Comparison of ENCODE assay signal across 8 cellular contexts in the genomic region with DNA sequence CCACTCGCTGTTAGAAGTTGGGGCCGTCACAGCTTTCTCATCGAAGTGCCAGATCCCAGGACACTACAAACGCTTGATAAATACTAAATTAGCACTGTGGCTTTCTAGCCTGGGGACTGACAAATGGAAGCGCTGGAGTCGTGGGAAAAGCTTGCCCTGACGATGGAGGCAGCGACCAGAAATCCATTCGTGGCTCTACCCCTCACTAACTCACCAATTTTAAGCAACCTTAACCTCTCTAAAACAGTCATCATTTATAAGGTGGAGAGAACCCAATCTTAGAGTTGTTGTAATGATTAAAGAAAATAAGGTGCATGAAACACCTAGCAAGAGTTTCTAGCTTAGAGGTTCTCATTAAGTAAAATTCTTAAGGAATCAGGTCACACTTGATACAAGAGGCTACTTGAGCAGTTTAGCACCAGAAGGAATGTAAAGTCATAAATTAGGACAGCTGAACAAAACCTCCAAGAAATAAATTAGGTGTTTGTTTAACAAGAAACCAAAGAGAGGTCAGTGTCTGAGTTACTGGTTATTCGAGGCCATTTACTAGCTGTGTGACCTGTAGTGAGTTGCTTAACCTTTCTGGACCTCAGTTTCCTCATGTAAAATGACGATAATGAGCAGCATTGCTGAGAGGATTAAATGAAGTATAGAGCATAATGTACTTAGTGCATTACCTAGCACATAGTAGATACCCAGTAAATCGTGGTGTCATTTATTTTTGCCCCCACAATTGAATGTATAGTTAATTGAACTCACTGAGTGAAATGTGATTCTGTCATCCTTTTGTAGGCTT. TPM values are rescaled to one million over a fixed set of nuclear protein-coding genes. Genes with fewer than 3 reads are reported as not detected.
DNase-seq lines count a peak whose midpoint lies in the region; ATAC-seq, FAIRE-seq and TF ChIP-seq lines count a peak whose summit lies in the region.

No MANE protein-coding gene starts in this region.

- no peaks in the 10 kb centered on the region for H3K27me3 Mint-ChIP-seq in CD4-positive, alpha-beta T cell

- peak overlapping the region; percentile 90 for H3K4me3 Mint-ChIP-seq in CD4-positive, alpha-beta T cell

- H3K9me3 Mint-ChIP-seq in CD4-positive, alpha-beta T cell, result no peaks in the 10 kb centered on the region

- intact Hi-C loops in CD4-positive, alpha-beta T cell (cut with DNase I, micrococcal nuclease), result loop anchor here (1.0 to 10.0 kb wide), 11 partner anchors 25 to 510 kb away; a partner anchor contains a TSS
- intact Hi-C loops in OCI-LY7 (cut with micrococcal nuclease; ENCODE audit: unreplicated experiment), result loop anchor here (1.0 to 2.0 kb wide), 4 partner anchors 25 to 128 kb away; a partner anchor contains a TSS

- H3K79me1 ChIP-seq in H1 (ENCODE audit: low read depth, low read length), result no peaks in the 10 kb centered on the region; the same call in 1 of the 2 replicates
- no peaks in the 10 kb centered on the region for H3K79me1 ChIP-seq in neuronal stem cell (ENCODE audit: low read depth, low read length)

- H4K8ac ChIP-seq in H1 (ENCODE audit: extremely low read depth, insufficient read depth, low read length) (peak overlapping the region; percentile 87; the same call in 1 of the 2 replicates), neuronal stem cell (ENCODE audit: low read depth, low read length) (no peak overlapping the region)

- peak overlapping the region; percentile 91 for H3K27ac Mint-ChIP-seq in CD4-positive, alpha-beta T cell

- no peak for TF ChIP-seq CTCF in CD4-positive, alpha-beta T cell (IDR thresholded peaks at IDR 0.05)
- TF ChIP-seq CTCF in OCI-LY7 (conservative IDR thresholded peaks at IDR 0.05; ENCODE audit: low read length) (no peak), H1 (IDR thresholded peaks at IDR 0.05; ENCODE audit: control extremely low read depth in 1 of 3, insufficient read depth in 1 of 3, low read depth in 1 of 3, low read length in 3 of 3) (no peak), GM20000 (IDR thresholded peaks at IDR 0.05; ENCODE audit: extremely low read depth, missing control alignments) (no peak)

- no peak for TF ChIP-seq POLR2A in H1 (IDR thresholded peaks at IDR 0.05; ENCODE audit: control extremely low read depth in 1 of 2, low read depth in 2 of 2, low read length in 2 of 2)
- no peak for TF ChIP-seq POLR2A in GM12892 (IDR thresholded peaks at IDR 0.05; ENCODE audit: low read depth, low read length)

- no peak for TF ChIP-seq RAD21 in H1 (IDR thresholded peaks at IDR 0.05 in 1 of 2, conservative IDR thresholded peaks at IDR 0.05 in 1 of 2; ENCODE audit: low read depth in 2 of 2, low read length in 2 of 2)

- H2BK120ac ChIP-seq in H1 (replicated peaks; ENCODE audit: low read depth, low read length) (peak overlapping the region; percentile 31), neuronal stem cell (ENCODE audit: low read depth, low read length) (no peak overlapping the region)

- H2AFZ ChIP-seq in OCI-LY7 (ENCODE audit: low read length), result peak overlapping the region; percentile 68
- H2AFZ ChIP-seq in H1 (ENCODE audit: low read length), result peak overlapping the region; percentile 84
- H2AFZ ChIP-seq in neuronal stem cell (ENCODE audit: low read length), result peak overlapping the region; percentile 93

- ATAC-seq in CD4-positive, alpha-beta T cell (ENCODE audit: poor library complexity), result no peak

- H2BK5ac ChIP-seq in H1 (ENCODE audit: low read depth, low read length) (peak overlapping the region; percentile 47; the same call in 1 of the 2 replicates), neuronal stem cell (ENCODE audit: low read length) (peak overlapping the region; percentile 69)

- H3K9me2 ChIP-seq in OCI-LY7 (ENCODE audit: insufficient read depth, low read length), result no peaks in the 10 kb centered on the region

- H2BK15ac ChIP-seq in H1 (ENCODE audit: low read length) (no peak overlapping the region), neuronal stem cell (ENCODE audit: low read length) (peak overlapping the region; percentile 39)

- H3K18ac ChIP-seq in H1 (ENCODE audit: extremely low read depth, low read length) (peak overlapping the region; percentile 78), neuronal stem cell (ENCODE audit: low read length) (peak overlapping the region; percentile 98)

- H3K4me1 Mint-ChIP-seq in CD4-positive, alpha-beta T cell (ENCODE audit: low read depth), result peaks cover 45% of the 10 kb centered on the region

- H3K36me3 Mint-ChIP-seq in CD4-positive, alpha-beta T cell (ENCODE audit: low read depth), result peaks cover 24% of the 10 kb centered on the region

- H3K27ac ChIP-seq in CD4-positive, alpha-beta T cell (ENCODE audit: low read depth, low read length), result peak overlapping the region; percentile 91
- H3K27ac ChIP-seq in OCI-LY7 (ENCODE audit: low read depth, low read length, poor library complexity, severe bottlenecking), result peak overlapping the region; percentile 55
- peak overlapping the region; percentile 54; the same call in 1 of the 2 replicates for H3K27ac ChIP-seq in H1 (ENCODE audit: low read depth, low read length)
- peak overlapping the region; percentile 87 for H3K27ac ChIP-seq in neuronal stem cell (replicated peaks; ENCODE audit: low read length)

- peaks cover 9% of the 10 kb centered on the region; the same call in 1 of the 2 replicates for H4K20me1 ChIP-seq in OCI-LY7 (ENCODE audit: insufficient read depth, low read length)
- H4K20me1 ChIP-seq in H1 (replicated peaks in 1 of 2; ENCODE audit: control insufficient read depth in 1 of 2, insufficient read depth in 2 of 2, low read length in 2 of 2), result no peaks in the 10 kb centered on the region

- H4K91ac ChIP-seq in H1 (replicated peaks; ENCODE audit: insufficient read length, low read length) (no peak overlapping the region), neuronal stem cell (ENCODE audit: low read depth, low read length, poor library complexity) (no peak overlapping the region)

- no peaks in the 10 kb centered on the region for H3K27me3 ChIP-seq in CD4-positive, alpha-beta T cell (ENCODE audit: control insufficient read depth, insufficient read depth, low read length)
- H3K27me3 ChIP-seq in H1 (replicated peaks in 1 of 4; ENCODE audit: control insufficient read depth in 3 of 4, extremely low read depth in 1 of 4, insufficient read depth in 3 of 4, low read length in 3 of 4), result no peaks in the 10 kb centered on the region
- no peaks in the 10 kb centered on the region for H3K27me3 ChIP-seq in neuronal stem cell (ENCODE audit: control insufficient read depth in 3 of 3, insufficient read depth in 3 of 3, low read depth in 1 of 3, low read length in 3 of 3)

- peak overlapping the region; percentile 83 for H3K56ac ChIP-seq in H1 (replicated peaks; ENCODE audit: insufficient read length, low read depth, low read length)

- H3K4me1 ChIP-seq in OCI-LY7 (ENCODE audit: insufficient read depth, low read length, poor library complexity, severe bottlenecking) (peaks cover 28% of the 10 kb centered on the region), H1 (replicated peaks in 1 of 4; ENCODE audit: control insufficient read depth in 3 of 4, insufficient read depth in 4 of 4, low read length in 3 of 4) (no peaks in the 10 kb centered on the region; a peak in 2 of 7 replicates), neuronal stem cell (ENCODE audit: control insufficient read depth in 2 of 2, insufficient read depth in 1 of 2, low read depth in 1 of 2, low read length in 2 of 2) (peaks cover 4 to 11% of the 10 kb centered on the region in 2 donors)

- no peak for DNase-seq in CD4-positive, alpha-beta T cell
- DNase-seq in OCI-LY7 (ENCODE audit: low spot score) (peak; percentile 9), H1 (ENCODE audit: low read depth in 1 of 2, low spot score in 2 of 2) (no peak), neuronal stem cell (ENCODE audit: low spot score) (no peak), NCI-H128 (lab: John Stamatoyannopoulos, UW; ENCODE audit: unreplicated experiment) (no peak), RCC 7860 (ENCODE audit: low spot score) (no peak), GM12892 (ENCODE audit: insufficient read length) (no peak), GM20000 (ENCODE audit: low spot score) (no peak)

- H3K4ac ChIP-seq in H1 (replicated peaks; ENCODE audit: insufficient read length, low read depth, low read length), result peak overlapping the region; percentile 80
- peak overlapping the region; percentile 4 for H3K4ac ChIP-seq in neuronal stem cell (ENCODE audit: low read length)

- H2AK5ac ChIP-seq in H1 (ENCODE audit: low read depth, low read length) (no peak overlapping the region), neuronal stem cell (ENCODE audit: low read depth, low read length) (no peak overlapping the region)

- H3K4me3 ChIP-seq in OCI-LY7 (ENCODE audit: low read depth, low read length, poor library complexity, severe bottlenecking), result peak overlapping the region; percentile 92
- peak overlapping the region; percentile 72 to 90 (median 78) for H3K4me3 ChIP-seq in H1 (ENCODE audit: extremely low read depth in 1 of 4, insufficient read depth in 2 of 4, low read depth in 3 of 4, low read length in 4 of 4)
- peak overlapping the region; percentile 63 to 87 for H3K4me3 ChIP-seq in neuronal stem cell (ENCODE audit: low read length in 2 of 2)

- H3K79me2 ChIP-seq in OCI-LY7 (ENCODE audit: insufficient read depth, low read depth, low read length), result peaks cover 39% of the 10 kb centered on the region
- H3K79me2 ChIP-seq in H1 (ENCODE audit: control insufficient read depth in 1 of 2, insufficient read depth in 2 of 2, low read length in 2 of 2), result peaks cover 12 to 33% of the 10 kb centered on the region in 2 experiments

- H3K23ac ChIP-seq in H1 (ENCODE audit: insufficient read length) (no peak overlapping the region), neuronal stem cell (ENCODE audit: low read depth, low read length, poor library complexity) (peak overlapping the region; percentile 98)

- peak overlapping the region; percentile 56 to 92 (median 78); a peak in 4 of 7 replicates for H3K9ac ChIP-seq in H1 (replicated peaks in 1 of 4; ENCODE audit: extremely low read depth in 1 of 4, low read depth in 3 of 4, low read length in 3 of 4)
- H3K9ac ChIP-seq in neuronal stem cell (ENCODE audit: low read depth, low read length, poor library complexity), result peak overlapping the region; percentile 87

- H2BK12ac ChIP-seq in H1 (ENCODE audit: low read depth, low read length) (no peak overlapping the region), neuronal stem cell (ENCODE audit: low read length) (peak overlapping the region; percentile 49)

- POLR2A ChIA-PET in CD4-positive, alpha-beta T cell (lab: Charles Lee), result interaction anchor here (0.6 to 6.3 kb wide), 22 partner anchors 10 to 1689 kb away, joined by 3 to 360 read pairs (median 5); a partner anchor contains a TSS
- POLR2A ChIA-PET in OCI-LY7 (lab: Charles Lee) (interaction anchor here (0.8 to 6.4 kb wide), 13 partner anchors 9 to 108 kb away, joined by 3 to 183 read pairs (median 4); no protein-coding TSS in a partner anchor), H1 (lab: Charles Lee; ENCODE audit: partially characterized antibody) (interaction anchor here (0.6 to 3.5 kb wide), 37 partner anchors 9 to 337 kb away, joined by 3 to 28 read pairs (median 4); a partner anchor contains a TSS)

- H4K5ac ChIP-seq in H1 (ENCODE audit: insufficient read length, low read depth, low read length), result peak overlapping the region; percentile 75

- peaks cover 3% of the 10 kb centered on the region; the same call in 1 of the 2 replicates for H3K23me2 ChIP-seq in H1 (ENCODE audit: low read depth, low read length)

- no peak for TF ChIP-seq EP300 in H1 (IDR thresholded peaks at IDR 0.05; ENCODE audit: borderline replicate concordance in 1 of 2, low read depth in 2 of 2, low read length in 2 of 2)

- no peak for FAIRE-seq in H1 (lab: Jason Lieb, UNC)
- no peak for FAIRE-seq in RCC 7860 (lab: Jason Lieb, UNC)
- FAIRE-seq in GM12892 (lab: Jason Lieb, UNC), result no peak

- TSS peak; percentile 77 for BruUV-seq in OCI-LY7 (replicated peaks; lab: Mats Ljungman, UMichigan)

- 25% methylated on average over 12 of the region's 12 CpGs; no CpG with 5 or more reads in 1 of the 2 experiments for WGBS in H1 (ENCODE audit: extremely low coverage in 1 of 2, insufficient coverage in 1 of 2, insufficient read length in 1 of 2, insufficient replicate concordance in 2 of 2, low coverage in 1 of 2, low lambda C conversion rate in 2 of 2, missing lambda C conversion rate in 1 of 2), 2 experiments
- no CpG with 5 or more reads among the region's 12 CpGs for WGBS in neuronal stem cell (ENCODE audit: extremely low coverage in 2 of 2, insufficient read length in 2 of 2, insufficient replicate concordance in 1 of 2), 2 donors

- H3K14ac ChIP-seq in H1 (ENCODE audit: insufficient read length), result no peak overlapping the region
- no peak overlapping the region for H3K14ac ChIP-seq in neuronal stem cell (ENCODE audit: low read length)

- H3K9me3 ChIP-seq in CD4-positive, alpha-beta T cell (ENCODE audit: control insufficient read depth, low read length), result no peaks in the 10 kb centered on the region
- no peaks in the 10 kb centered on the region for H3K9me3 ChIP-seq in OCI-LY7 (ENCODE audit: low read length)
- H3K9me3 ChIP-seq in H1 (ENCODE audit: insufficient read depth in 2 of 2, low read depth in 1 of 2, low read length in 1 of 2), result no peaks in the 10 kb centered on the region
- no peaks in the 10 kb centered on the region for H3K9me3 ChIP-seq in neuronal stem cell (replicated peaks in 1 of 2; ENCODE audit: control insufficient read depth in 2 of 2, insufficient read depth in 1 of 2, low read depth in 1 of 2, low read length in 2 of 2)

- peaks cover 18% of the 10 kb centered on the region for H3K36me3 ChIP-seq in OCI-LY7 (ENCODE audit: insufficient read depth, low read length)
- no peaks in the 10 kb centered on the region for H3K36me3 ChIP-seq in H1 (ENCODE audit: control insufficient read depth in 2 of 4, insufficient read depth in 4 of 4, low read length in 3 of 4)
- peaks cover 2 to 5% of the 10 kb centered on the region in 2 donors for H3K36me3 ChIP-seq in neuronal stem cell (replicated peaks in 1 of 2; ENCODE audit: control insufficient read depth in 2 of 2, insufficient read depth in 2 of 2, low read length in 2 of 2)

- H2BK20ac ChIP-seq in H1 (ENCODE audit: low read length), result no peak overlapping the region

- CTCF ChIA-PET in CD4-positive, alpha-beta T cell (lab: Charles Lee), result interaction anchor here (0.6 to 6.6 kb wide), 21 partner anchors 10 to 512 kb away, joined by 3 to 194 read pairs (median 5); no protein-coding TSS in a partner anchor
- CTCF ChIA-PET in OCI-LY7 (lab: Charles Lee; ENCODE audit: unreplicated experiment), result interaction anchor here (0.9 to 3.1 kb wide), 7 partner anchors 16 to 103 kb away, joined by 3 to 41 read pairs (median 5); no protein-coding TSS in a partner anchor
- CTCF ChIA-PET in H1 (lab: Charles Lee; ENCODE audit: partially characterized antibody), result interaction anchor here (0.8 to 19.2 kb wide), 21 partner anchors 9 to 146 kb away, joined by 3 to 282 read pairs (median 4); no protein-coding TSS in a partner anchor

- peak overlapping the region; percentile 97 for H3K4me2 ChIP-seq in OCI-LY7 (ENCODE audit: low read length)
- H3K4me2 ChIP-seq in H1 (ENCODE audit: insufficient read depth in 1 of 2, low read depth in 2 of 2, low read length in 2 of 2), result peak overlapping the region; percentile 59 to 80
- peak overlapping the region; percentile 68 for H3K4me2 ChIP-seq in neuronal stem cell (ENCODE audit: insufficient read depth, low read length, poor library complexity, severe bottlenecking)

RNA-seq across cellular contexts. Expression of a gene that starts 0.8 kb away (rescaled TPM):
- 100 to 1,000 TPM; 145 to 154 TPM for total RNA-seq in CD4-positive, alpha-beta T cell
- total RNA-seq in OCI-LY7 (2014; rRNA removed; shearing (Covaris generic)), result 26.4 and 29.1 TPM in 2 replicates
- total RNA-seq in OCI-LY7 (2022), result 82.7 and 88.3 TPM in 2 replicates
- total RNA-seq in H1 (2021; fragmentation: NEBNext Ultra II Directional; extraction: Animal tissue kit (Norgen Biotek cat#: 25700)), result 23.3 and 26.3 TPM in 2 replicates
- polyA plus RNA-seq in H1 (2011; rRNA removed), result 2.5 and 2.9 TPM in 2 replicates
- 4.0 TPM for polyA plus RNA-seq in H1 (2011; cell fraction: cytosol; rRNA removed)
- 4.1 TPM for polyA plus RNA-seq in H1 (2011; cell fraction: nucleus; rRNA removed)
- polyA plus RNA-seq in H1 (2012, experiment 1 of 2), result 4.2 to 7.4 TPM (median 5.9 TPM) in 4 replicates
- 1.6 TPM for polyA plus RNA-seq in H1 (2012, experiment 2 of 2)
- polyA plus RNA-seq in H1 (2013, experiment 1 of 2), result 9.6 TPM
- polyA plus RNA-seq in H1 (2013, experiment 2 of 2), result 8.7 TPM
- 11.5 and 11.6 TPM in 2 replicates for polyA minus RNA-seq in H1 (2011; rRNA and poly(A)+ RNA removed)
- 6.1 TPM for polyA minus RNA-seq in H1 (2011; cell fraction: cytosol; rRNA and poly(A)+ RNA removed)
- polyA minus RNA-seq in H1 (2011; cell fraction: nucleus; rRNA and poly(A)+ RNA removed), result 13.7 TPM
- polyA plus RNA-seq in neuronal stem cell (2013, experiment 1 of 2), result 15.5 TPM
- 15.7 TPM for polyA plus RNA-seq in neuronal stem cell (2013, experiment 2 of 2)
- polyA plus RNA-seq in GM12892 (2012; ENCODE audit: missing spikeins), result 18.7 TPM

RNA-seq across cellular contexts. Expression of a gene that starts 47.7 kb away (rescaled TPM):
- under 1 TPM in 1 of 2 experiments, not detected in 1; 0.11 TPM for total RNA-seq in CD4-positive, alpha-beta T cell
- 1.6 and 2.4 TPM in 2 replicates for total RNA-seq in OCI-LY7 (2014; rRNA removed; shearing (Covaris generic))
- 5.3 and 5.9 TPM in 2 replicates for total RNA-seq in OCI-LY7 (2022)
- total RNA-seq in H1 (2021; fragmentation: NEBNext Ultra II Directional; extraction: Animal tissue kit (Norgen Biotek cat#: 25700)), result 12.5 and 13.0 TPM in 2 replicates
- 14.3 and 19.7 TPM in 2 replicates for polyA plus RNA-seq in H1 (2011; rRNA removed)
- polyA plus RNA-seq in H1 (2011; cell fraction: cytosol; rRNA removed), result 17.4 TPM
- 38.5 TPM for polyA plus RNA-seq in H1 (2011; cell fraction: nucleus; rRNA removed)
- polyA plus RNA-seq in H1 (2012, experiment 1 of 2), result 8.3 to 13.3 TPM (median 12.8 TPM) in 4 replicates
- polyA plus RNA-seq in H1 (2012, experiment 2 of 2), result 12.2 TPM
- 12.9 TPM for polyA plus RNA-seq in H1 (2013, experiment 1 of 2)
- polyA plus RNA-seq in H1 (2013, experiment 2 of 2), result 13.1 TPM
- polyA minus RNA-seq in H1 (2011; rRNA and poly(A)+ RNA removed), result 9.2 and 9.9 TPM in 2 replicates
- 7.6 TPM for polyA minus RNA-seq in H1 (2011; cell fraction: cytosol; rRNA and poly(A)+ RNA removed)
- 12.6 TPM for polyA minus RNA-seq in H1 (2011; cell fraction: nucleus; rRNA and poly(A)+ RNA removed)
- polyA plus RNA-seq in neuronal stem cell (2013, experiment 1 of 2), result 8.4 TPM
- polyA plus RNA-seq in neuronal stem cell (2013, experiment 2 of 2), result 8.6 TPM
- polyA plus RNA-seq in GM12892 (2012; ENCODE audit: missing spikeins), result 3.7 TPM
